In genomic region chr11:62921201-62921572, GRCh38 we compare ENCODE assay signal across 15 cellular contexts. TPM values are rescaled to one million over a fixed set of nuclear protein-coding genes. Genes with fewer than 3 reads are reported as not detected.
DNase-seq lines count a peak whose midpoint lies in the region; ATAC-seq, FAIRE-seq and TF ChIP-seq lines count a peak whose summit lies in the region.
"Had no signal": no experiment of that assay in that cellular context is flagged by ENCODE, and none has a peak within 500 bp of the region (broad histone marks: within the 10 kb centered on the region; RNA-seq: fewer than 3 reads in every experiment).

CHRM1 (minus strand) TSS chr11:62921363; CDS start chr11:62911100, 10,263 bp downstream.

- peaks cover 33% of the 10 kb centered on the region for H3K27me3 Mint-ChIP-seq in activated T-helper 17 cell treated with anti-CD3 and anti-CD28 coated beads, Interleukin-2, amount 50 U/mL, for 72 hours
- peaks cover 61% of the 10 kb centered on the region for H3K27me3 Mint-ChIP-seq in activated T-helper 2 cell treated with anti-CD3 and anti-CD28 coated beads, Interferon-gamma antibody, Interleukin-2, Interleukin-4, amounts not matched to agents 10 μg/mL and 5 μg/mL and 100 μg/mL, durations not matched to agents 14 hours and 24 hours and 36 hours (ENCODE audit: low read depth)

- peak within 1 kb of the TSS; percentile 36 for H2AFZ ChIP-seq in keratinocyte (ENCODE audit: control insufficient read depth, low read length)

- peak within 1 kb of the TSS; percentile 70 for H3K4me2 ChIP-seq in keratinocyte (ENCODE audit: control insufficient read depth, extremely low read depth, insufficient read depth, low read depth, low read length)

- no peaks in the 10 kb centered on the region for H4K20me1 ChIP-seq in keratinocyte (ENCODE audit: control insufficient read depth, extremely low read depth, insufficient read depth, low read length)

- no peak within 1 kb of the TSS for H3K27ac Mint-ChIP-seq in activated T-helper 17 cell treated with anti-CD3 and anti-CD28 coated beads, Interleukin-2, amount 50 U/mL, for 72 hours
- H3K27ac Mint-ChIP-seq in stimulated activated effector memory CD8-positive, alpha-beta T cell treated with anti-CD3 and anti-CD28 coated beads, Interleukin-12 subunit alpha, Interleukin-12 subunit beta, amount 100 ng/mL, for 72 hours: peak within 1 kb of the TSS; percentile 63
- no peak within 1 kb of the TSS for H3K27ac Mint-ChIP-seq in activated T-helper 2 cell treated with anti-CD3 and anti-CD28 coated beads, Interferon-gamma antibody, Interleukin-2, Interleukin-4, amounts not matched to agents 10 μg/mL and 5 μg/mL and 100 μg/mL, durations not matched to agents 14 hours and 24 hours and 36 hours

- peak within 1 kb of the TSS; percentile 77 for H3K4me3 Mint-ChIP-seq in activated T-helper 17 cell treated with anti-CD3 and anti-CD28 coated beads, Interleukin-2, amount 50 U/mL, for 72 hours
- peak within 1 kb of the TSS; percentile 70 for H3K4me3 Mint-ChIP-seq in stimulated activated effector memory CD8-positive, alpha-beta T cell treated with anti-CD3 and anti-CD28 coated beads, Interleukin-12 subunit alpha, Interleukin-12 subunit beta, amount 100 ng/mL, for 72 hours
- H3K4me3 Mint-ChIP-seq in activated T-helper 2 cell treated with anti-CD3 and anti-CD28 coated beads, Interferon-gamma antibody, Interleukin-2, Interleukin-4, amounts not matched to agents 10 μg/mL and 5 μg/mL and 100 μg/mL, durations not matched to agents 14 hours and 24 hours and 36 hours (ENCODE audit: low read depth): no peak within 1 kb of the TSS

- no peaks in the 10 kb centered on the region for H3K36me3 Mint-ChIP-seq in activated T-helper 17 cell treated with anti-CD3 and anti-CD28 coated beads, Interleukin-2, amount 50 U/mL, for 72 hours (ENCODE audit: low read depth)
- H3K36me3 Mint-ChIP-seq in stimulated activated effector memory CD8-positive, alpha-beta T cell treated with anti-CD3 and anti-CD28 coated beads, Interleukin-12 subunit alpha, Interleukin-12 subunit beta, amount 100 ng/mL, for 72 hours: no peaks in the 10 kb centered on the region
- H3K36me3 Mint-ChIP-seq in activated T-helper 2 cell treated with anti-CD3 and anti-CD28 coated beads, Interferon-gamma antibody, Interleukin-2, Interleukin-4, amounts not matched to agents 10 μg/mL and 5 μg/mL and 100 μg/mL, durations not matched to agents 14 hours and 24 hours and 36 hours (ENCODE audit: low read depth): no peaks in the 10 kb centered on the region

- no peak within 1 kb of the TSS for H3K4me3 ChIP-seq in keratinocyte (ENCODE audit: control insufficient read depth in 2 of 3, extremely low read depth in 1 of 3, insufficient read depth in 2 of 3, low read depth in 1 of 3, low read length in 3 of 3)
- H3K4me3 ChIP-seq in adrenal gland: no peak within 1 kb of the TSS
- H3K4me3 ChIP-seq: thyroid gland had no signal

- no peaks in the 10 kb centered on the region for H3K9me3 ChIP-seq in keratinocyte (ENCODE audit: control insufficient read depth, low read depth, low read length)
- no peaks in the 10 kb centered on the region for H3K9me3 ChIP-seq in adrenal gland (replicated peaks in 1 of 3)
- H3K9me3 ChIP-seq: thyroid gland had no signal

- no peaks in the 10 kb centered on the region for H3K9me1 ChIP-seq in keratinocyte (ENCODE audit: control insufficient read depth, extremely low read depth, insufficient read depth, low read length)

- dilution Hi-C loops in keratinocyte (cut with MboI; ENCODE audit: extremely low pct_ligation_motif_present, low sequenced_read_pairs): no loop called here

- intact Hi-C loops in activated T-helper 2 cell treated with anti-CD3 and anti-CD28 coated beads, Interferon-gamma antibody, Interleukin-2, Interleukin-4, amounts not matched to agents 10 μg/mL and 5 μg/mL and 100 μg/mL, durations not matched to agents 14 hours and 24 hours and 36 hours (cut with micrococcal nuclease): loop anchor here (10.0 kb wide), 1 partner anchor 1416 kb away; the partner anchor contains the start of gene LRRC10B
- intact Hi-C loops in adrenal gland (cut with DNase I): no loop called here

- H3K27ac ChIP-seq in keratinocyte (ENCODE audit: control insufficient read depth, insufficient read depth, low read length) (no peak within 1 kb of the TSS), adrenal gland (peak within 1 kb of the TSS in 1 of 5 donors; percentile 34)
- H3K27ac ChIP-seq: epithelial cell of prostate, thyroid gland had no signal

- TF ChIP-seq CTCF in keratinocyte (optimal IDR thresholded peaks at IDR 0.05 in 1 of 3, IDR thresholded peaks at IDR 0.05 in 1 of 3, conservative IDR thresholded peaks at IDR 0.05 in 1 of 3; ENCODE audit: extremely low read depth in 1 of 3, insufficient read depth in 2 of 3, low read length in 3 of 3) (no peak), adrenal gland (IDR thresholded peaks at IDR 0.05) (no peak)

- peaks cover 60% of the 10 kb centered on the region for H3K27me3 ChIP-seq in keratinocyte (ENCODE audit: control insufficient read depth, extremely low read depth, insufficient read depth, low read length)
- peaks cover 35% of the 10 kb centered on the region for H3K27me3 ChIP-seq in adrenal gland

- 37 to 59% (median 41%) methylated on average over 9 of the region's 9 CpGs for whole genome bisulfite sequencing in adrenal gland, 4 donors

- no peak for ATAC-seq in activated T-helper 17 cell treated with anti-CD3 and anti-CD28 coated beads, Interleukin-2, amount 50 U/mL, for 72 hours (replicated peaks)
- no peak for ATAC-seq in stimulated activated effector memory CD8-positive, alpha-beta T cell treated with anti-CD3 and anti-CD28 coated beads, Interleukin-12 subunit alpha, Interleukin-12 subunit beta, amount 100 ng/mL, for 72 hours
- ATAC-seq: activated T-cell treated with anti-CD3 and anti-CD28 coated beads, Interleukin-2, amount 50 U/mL, for 4 hours had no signal

- H3K9ac ChIP-seq in keratinocyte (ENCODE audit: control insufficient read depth, extremely low read depth, insufficient read depth, low read length): peak within 1 kb of the TSS; percentile 15

- H3K79me2 ChIP-seq in keratinocyte (ENCODE audit: control insufficient read depth, insufficient read depth, low read length): no peaks in the 10 kb centered on the region

- DNase-seq in NCI-H1105 (lab: John Stamatoyannopoulos, UW) (peak; percentile 18), keratinocyte (ENCODE audit: low read depth, low spot score) (no peak), adrenal gland (no peak), COLO829 (ENCODE audit: low spot score) (no peak), NCI-H146 treated with DMSO at 0.1 percent for 48 hours (lab: John Stamatoyannopoulos, UW; ENCODE audit: unreplicated experiment) (no peak)
- no peak for DNase-seq in stimulated activated effector memory CD8-positive, alpha-beta T cell treated with anti-CD3 and anti-CD28 coated beads, Interleukin-12 subunit alpha, Interleukin-12 subunit beta, amount 100 ng/mL, for 72 hours (ENCODE audit: low spot score in 2 of 2)
- no peak for DNase-seq in activated T-helper 2 cell treated with anti-CD3 and anti-CD28 coated beads, Interferon-gamma antibody, Interleukin-2, Interleukin-4, amounts not matched to agents 10 μg/mL and 5 μg/mL and 100 μg/mL, durations not matched to agents 14 hours and 24 hours and 36 hours (ENCODE audit: low spot score)
- DNase-seq: activated CD4-positive, CD25-positive, alpha-beta regulatory T cell; activated T-cell treated with anti-CD3 and anti-CD28 coated beads, Interleukin-2, amount 50 U/mL, for 4 hours had no signal

- no peaks in the 10 kb centered on the region for H3K9me3 Mint-ChIP-seq in activated T-helper 17 cell treated with anti-CD3 and anti-CD28 coated beads, Interleukin-2, amount 50 U/mL, for 72 hours
- H3K9me3 Mint-ChIP-seq in stimulated activated effector memory CD8-positive, alpha-beta T cell treated with anti-CD3 and anti-CD28 coated beads, Interleukin-12 subunit alpha, Interleukin-12 subunit beta, amount 100 ng/mL, for 72 hours: no peaks in the 10 kb centered on the region
- H3K9me3 Mint-ChIP-seq in activated T-helper 2 cell treated with anti-CD3 and anti-CD28 coated beads, Interferon-gamma antibody, Interleukin-2, Interleukin-4, amounts not matched to agents 10 μg/mL and 5 μg/mL and 100 μg/mL, durations not matched to agents 14 hours and 24 hours and 36 hours: no peaks in the 10 kb centered on the region
- H3K9me3 Mint-ChIP-seq: activated T-cell treated with anti-CD3 and anti-CD28 coated beads, Interleukin-2, amount 50 U/mL, for 4 hours had no signal

- H3K4me1 ChIP-seq in keratinocyte (ENCODE audit: control insufficient read depth, extremely low read depth, insufficient read depth, low read length): peaks cover 18% of the 10 kb centered on the region
- peaks cover 8 to 13% of the 10 kb centered on the region in 2 donors for H3K4me1 ChIP-seq in adrenal gland (replicated peaks in 1 of 2)

- no peaks in the 10 kb centered on the region for H3K36me3 ChIP-seq in keratinocyte (ENCODE audit: control insufficient read depth in 2 of 2, extremely low read depth in 1 of 2, insufficient read depth in 2 of 2, low read length in 2 of 2)
- H3K36me3 ChIP-seq in adrenal gland (replicated peaks in 1 of 2): no peaks in the 10 kb centered on the region
- H3K36me3 ChIP-seq: thyroid gland had no signal

- no peak for FAIRE-seq in keratinocyte (lab: Jason Lieb, UNC)
- FAIRE-seq: D721Med had no signal

- peaks cover 11% of the 10 kb centered on the region for H3K4me1 Mint-ChIP-seq in activated T-helper 17 cell treated with anti-CD3 and anti-CD28 coated beads, Interleukin-2, amount 50 U/mL, for 72 hours
- H3K4me1 Mint-ChIP-seq in stimulated activated effector memory CD8-positive, alpha-beta T cell treated with anti-CD3 and anti-CD28 coated beads, Interleukin-12 subunit alpha, Interleukin-12 subunit beta, amount 100 ng/mL, for 72 hours: peaks cover 29% of the 10 kb centered on the region
- H3K4me1 Mint-ChIP-seq in activated T-helper 2 cell treated with anti-CD3 and anti-CD28 coated beads, Interferon-gamma antibody, Interleukin-2, Interleukin-4, amounts not matched to agents 10 μg/mL and 5 μg/mL and 100 μg/mL, durations not matched to agents 14 hours and 24 hours and 36 hours (ENCODE audit: low read depth): peaks cover 9% of the 10 kb centered on the region

- no peak for TF ChIP-seq POLR2A in adrenal gland (IDR thresholded peaks at IDR 0.05)

RNA-seq across cellular contexts. Expression of gene CHRM1, which starts in this region (rescaled TPM):
- total RNA-seq in activated T-helper 17 cell treated with anti-CD3 and anti-CD28 coated beads, Interleukin-2, amount 50 U/mL, for 72 hours: not detected
- polyA plus RNA-seq in keratinocyte: not detected in 3 replicates
- not detected for polyA plus RNA-seq in keratinocyte (2011; ENCODE audit: low read depth)
- polyA plus RNA-seq in keratinocyte (2011; cell fraction: cytosol; rRNA removed): not detected in 2 replicates
- not detected in 2 replicates for polyA plus RNA-seq in keratinocyte (2011; cell fraction: nucleus; rRNA removed)
- polyA plus RNA-seq in keratinocyte (2012; ENCODE audit: low replicate concordance): not detected in 2 replicates
- 0.07 TPM in 1 of 3 replicates, not detected in the others for polyA minus RNA-seq in keratinocyte
- polyA minus RNA-seq in keratinocyte (2011; cell fraction: cytosol; rRNA and poly(A)+ RNA removed): not detected
- not detected in 2 replicates for polyA minus RNA-seq in keratinocyte (2011; cell fraction: nucleus; rRNA and poly(A)+ RNA removed)
- total RNA-seq in activated T-helper 2 cell treated with anti-CD3 and anti-CD28 coated beads, Interferon-gamma antibody, Interleukin-2, Interleukin-4, amounts not matched to agents 10 μg/mL and 5 μg/mL and 100 μg/mL, durations not matched to agents 14 hours and 24 hours and 36 hours: not detected in 2 replicates
- 1 to 10 TPM in 2 of 8 donors, under 1 TPM in 1, not detected in 5; 0.94 to 3.0 (median 2.8) TPM for total RNA-seq in adrenal gland
- polyA plus RNA-seq in adrenal gland: 1 to 10 TPM; 1.4 to 3.8 (median 1.8) TPM
- total RNA-seq: activated T-cell treated with anti-CD3 and anti-CD28 coated beads, Interleukin-2, amount 50 U/mL, for 4 hours; mesenteric fat pad; sciatic nerve; thyroid gland had no signal
